1 cellular context compared by ENCODE assay signal in genomic region chr10:101043356-101043707, GRCh38.
TF ChIP-seq lines count a peak whose summit lies in the region.

No MANE protein-coding gene starts in this region.

TF ChIP-seq in SK-N-SH, 30 proteins besides CTCF, POLR2A, EP300 and RAD21:
- no peak for TF ChIP-seq REST (IDR thresholded peaks at IDR 0.05; ENCODE audit: low read depth, low read length)
- no peak for TF ChIP-seq CHD2 (IDR thresholded peaks at IDR 0.05; ENCODE audit: low read length, partially characterized antibody)
- TF ChIP-seq RCOR1 (IDR thresholded peaks at IDR 0.05; ENCODE audit: low read length): no peak
- no peak for TF ChIP-seq GABPA (IDR thresholded peaks at IDR 0.05; ENCODE audit: low read depth)
- TF ChIP-seq SIN3A (IDR thresholded peaks at IDR 0.05; ENCODE audit: borderline replicate concordance, low read depth, low read length): no peak
- TF ChIP-seq RXRA (IDR thresholded peaks at IDR 0.05; ENCODE audit: borderline replicate concordance, low read depth): no peak
- TF ChIP-seq MXI1 (IDR thresholded peaks at IDR 0.05; ENCODE audit: low read depth, low read length): no peak
- no peak for TF ChIP-seq FOXM1 (IDR thresholded peaks at IDR 0.05; ENCODE audit: low read depth)
- TF ChIP-seq, protein P1, sequence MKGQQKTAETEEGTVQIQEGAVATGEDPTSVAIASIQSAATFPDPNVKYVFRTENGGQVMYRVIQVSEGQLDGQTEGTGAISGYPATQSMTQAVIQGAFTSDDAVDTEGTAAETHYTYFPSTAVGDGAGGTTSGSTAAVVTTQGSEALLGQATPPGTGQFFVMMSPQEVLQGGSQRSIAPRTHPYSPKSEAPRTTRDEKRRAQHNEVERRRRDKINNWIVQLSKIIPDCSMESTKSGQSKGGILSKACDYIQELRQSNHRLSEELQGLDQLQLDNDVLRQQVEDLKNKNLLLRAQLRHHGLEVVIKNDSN (IDR thresholded peaks at IDR 0.05; ENCODE audit: borderline replicate concordance, low read depth): no peak
- TF ChIP-seq SMC3 (IDR thresholded peaks at IDR 0.05; ENCODE audit: low read depth, low read length): no peak
- no peak for TF ChIP-seq NFIC (IDR thresholded peaks at IDR 0.05; ENCODE audit: borderline replicate concordance)
